ENCODE assay signal across 19 cellular contexts in the genomic region with DNA sequence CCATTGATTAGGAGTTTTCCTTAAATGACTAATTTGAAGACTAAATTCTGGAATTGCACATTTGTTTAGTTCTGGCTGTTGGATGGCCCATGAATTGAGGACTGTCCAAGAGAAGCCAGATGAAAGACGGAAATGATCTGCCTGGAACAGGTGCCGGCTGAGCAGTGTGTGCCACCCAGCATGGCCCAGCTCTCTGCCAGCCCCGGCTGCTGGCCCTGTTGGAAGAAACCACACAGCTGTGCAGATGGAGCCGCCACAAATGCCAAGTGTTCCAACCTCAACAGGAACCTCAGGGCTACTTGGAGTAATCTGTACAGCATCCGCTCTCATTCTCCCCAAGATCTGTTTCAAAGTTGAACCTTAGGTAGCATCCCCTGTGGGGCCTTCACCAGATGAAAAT.
DNase-seq lines count a peak whose midpoint lies in the region; ATAC-seq, FAIRE-seq and TF ChIP-seq lines count a peak whose summit lies in the region.
"Had no signal": no experiment of that assay in that cellular context is flagged by ENCODE, and none has a peak within 500 bp of the region (broad histone marks: within the 10 kb centered on the region; RNA-seq: fewer than 3 reads in every experiment).

No MANE protein-coding gene starts in this region.

- H3K36me3 ChIP-seq in gastrocnemius medialis (no peaks in the 10 kb centered on the region), testis (ENCODE audit: low read depth, missing control alignments) (no peaks in the 10 kb centered on the region), endodermal cell (ENCODE audit: control insufficient read depth, insufficient read depth, low read length) (no peaks in the 10 kb centered on the region)

- peaks cover 0 to 2% (median 0%) of the 10 kb centered on the region in 7 donors for H3K9me3 Mint-ChIP-seq in CD14-positive monocyte
- no peaks in the 10 kb centered on the region for H3K9me3 Mint-ChIP-seq in endodermal cell

- H3K27me3 Mint-ChIP-seq in CD14-positive monocyte (ENCODE audit: low read depth in 3 of 3), result peaks cover 0 to 3% (median 3%) of the 10 kb centered on the region in 3 donors
- H3K27me3 Mint-ChIP-seq in endodermal cell (ENCODE audit: insufficient read depth), result peaks cover 56% of the 10 kb centered on the region

- no peak for FAIRE-seq in GM12891 (lab: Jason Lieb, UNC)
- FAIRE-seq: kidney had no signal

- TF ChIP-seq POLR2A in gastrocnemius medialis (IDR thresholded peaks at IDR 0.05) (no peak), testis (IDR thresholded peaks at IDR 0.05) (no peak), GM12891 (IDR thresholded peaks at IDR 0.05; ENCODE audit: low read depth, low read length) (no peak)

- H3K27ac Mint-ChIP-seq in CD14-positive monocyte (peak overlapping the region; percentile 92 to 98 (median 97)), endodermal cell (no peak overlapping the region)
- H3K27ac Mint-ChIP-seq: H9 had no signal

- H3K36me3 Mint-ChIP-seq in CD14-positive monocyte (peaks cover 0 to 2% of the 10 kb centered on the region in 2 donors), endodermal cell (ENCODE audit: low read depth) (no peaks in the 10 kb centered on the region)

- H3K27me3 ChIP-seq in right cardiac atrium (ENCODE audit: control insufficient read depth, insufficient read depth) (no peaks in the 10 kb centered on the region), gastrocnemius medialis (no peaks in the 10 kb centered on the region), testis (no peaks in the 10 kb centered on the region), endodermal cell (ENCODE audit: control insufficient read depth, insufficient read depth, low read length, poor library complexity, severe bottlenecking) (peaks cover 37% of the 10 kb centered on the region)
- H3K27me3 ChIP-seq: dorsolateral prefrontal cortex had no signal

- H3K9me3 ChIP-seq in right cardiac atrium (ENCODE audit: control insufficient read depth, low read length) (no peaks in the 10 kb centered on the region), gastrocnemius medialis (no peaks in the 10 kb centered on the region), testis (no peaks in the 10 kb centered on the region), endodermal cell (ENCODE audit: control insufficient read depth, low read length) (no peaks in the 10 kb centered on the region)
- H3K9me3 ChIP-seq: mucosa of descending colon had no signal

- H3K9ac ChIP-seq in endodermal cell (ENCODE audit: extremely low read depth, low read length, poor library complexity, severe bottlenecking), result no peak overlapping the region

- H3K27ac ChIP-seq in right cardiac atrium (ENCODE audit: low read length) (peak overlapping the region; percentile 12), gastrocnemius medialis (peak overlapping the region; percentile 59 to 77 (median 64)), testis (peak overlapping the region in 1 of 2 donors; percentile 1), endodermal cell (ENCODE audit: low read depth, low read length) (no peak overlapping the region)
- H3K27ac ChIP-seq: hepatocyte, PC-9 had no signal

- peaks cover 21% of the 10 kb centered on the region for H3K4me1 ChIP-seq in right cardiac atrium (ENCODE audit: control insufficient read depth, insufficient read depth, low read length)
- H3K4me1 ChIP-seq in gastrocnemius medialis, result peaks cover 23 to 42% of the 10 kb centered on the region in 2 donors
- no peaks in the 10 kb centered on the region for H3K4me1 ChIP-seq in testis
- H3K4me1 ChIP-seq in endodermal cell (ENCODE audit: control insufficient read depth, insufficient read depth, low read length), result no peaks in the 10 kb centered on the region

- H3K4me1 Mint-ChIP-seq in CD14-positive monocyte, result peaks cover 68% of the 10 kb centered on the region
- H3K4me1 Mint-ChIP-seq in endodermal cell, result peaks cover 5% of the 10 kb centered on the region

- no peak for ATAC-seq in right cardiac atrium
- peak; percentile 51 to 55 for ATAC-seq in gastrocnemius medialis
- ATAC-seq: SK-N-SH treated with all-trans-retinoic acid at 6 μM for 48 hours had no signal

- intact Hi-C loops in CD14-positive monocyte (cut with micrococcal nuclease) (loop anchor here (5.0 kb wide), 1 partner anchor 190 kb away; no protein-coding TSS in a partner anchor), right cardiac atrium (cut with DNase I) (no loop called here), gastrocnemius medialis (cut with DNase I; ENCODE audit: low total_unique reads) (loop anchor here (5.0 kb wide), 1 partner anchor 225 kb away; no protein-coding TSS in a partner anchor), testis (cut with DNase I; ENCODE audit: low total_unique reads) (no loop called here)

- DNase-seq in CD14-positive monocyte (ENCODE audit: low spot score) (no peak), NCI-H524 (lab: John Stamatoyannopoulos, UW) (peak; percentile 50 to 75), right cardiac atrium (no peak), gastrocnemius medialis (peak; percentile 76 to 81), CD1c-positive myeloid dendritic cell (ENCODE audit: extremely low spot score) (no peak), testis (no peak), GM12891 (ENCODE audit: insufficient read length, low spot score) (no peak), endodermal cell (no peak)
- DNase-seq: activated CD4-positive, alpha-beta T cell treated with anti-CD3 and anti-CD28 coated beads, Interleukin-2, amount 50 U/mL, for 1 hour; activated naive CD4-positive, alpha-beta T cell treated with anti-CD3 and anti-CD28 coated beads, Interleukin-2, amount 50 U/mL, for 16 hours; activated T-cell treated with anti-CD3 and anti-CD28 coated beads for 4 hours; H9; kidney; PC-9; stimulated activated CD4-positive, alpha-beta T cell treated with anti-CD3 and anti-CD28 coated beads, Interleukin-15, amount 100 ng/mL, for 24 hours had no signal

- H3K4me3 ChIP-seq in right cardiac atrium (ENCODE audit: low read length) (no peak overlapping the region), gastrocnemius medialis (no peak overlapping the region), testis (no peak overlapping the region), endodermal cell (ENCODE audit: low read length) (no peak overlapping the region)
- H3K4me3 ChIP-seq: dorsolateral prefrontal cortex, hepatocyte, mucosa of descending colon, PC-9 had no signal

- peak overlapping the region in 1 of 2 donors; percentile 42 for H3K4me3 Mint-ChIP-seq in CD14-positive monocyte
- H3K4me3 Mint-ChIP-seq in endodermal cell, result no peak overlapping the region
- H3K4me3 Mint-ChIP-seq: H9 had no signal

- in situ Hi-C loops in gastrocnemius medialis (cut with MboI; ENCODE audit: low sequenced_read_pairs in 4 of 4), result loop anchor here in 1 of 4 donors (10.0 kb wide), 1 partner anchor 68 kb away; a partner anchor contains a TSS

- WGBS in right cardiac atrium, result 92% methylated on average over 5 of the region's 5 CpGs
- 75 to 86% methylated on average over 5 of the region's 5 CpGs for WGBS in testis, 2 donors
- WGBS in endodermal cell (ENCODE audit: insufficient coverage in 1 of 2, insufficient read length in 1 of 2), 2 experiments, result 80 to 93% methylated on average over 3 to 5 of the region's 5 CpGs

- TF ChIP-seq CTCF in CD14-positive monocyte (IDR thresholded peaks at IDR 0.05), result no peak
- no peak for TF ChIP-seq CTCF in gastrocnemius medialis (IDR thresholded peaks at IDR 0.05 in 4 of 5, conservative IDR thresholded peaks at IDR 0.05 in 1 of 5)
- no peak for TF ChIP-seq CTCF in testis (IDR thresholded peaks at IDR 0.05)
- TF ChIP-seq CTCF in endodermal cell (conservative IDR thresholded peaks at IDR 0.05), result no peak

TF ChIP-seq in GM12891, 5 proteins besides CTCF, POLR2A, EP300 and RAD21:
- TF ChIP-seq POU2F2 (IDR thresholded peaks at IDR 0.05; ENCODE audit: low read depth, low read length) (no peak), PAX5 (IDR thresholded peaks at IDR 0.05; ENCODE audit: insufficient read depth, low read length, severe bottlenecking) (no peak), SPI1 (IDR thresholded peaks at IDR 0.05; ENCODE audit: low read depth, low read length) (no peak), POLR2AphosphoS5 (IDR thresholded peaks at IDR 0.05; ENCODE audit: low read depth, low read length) (no peak), TAF1 (IDR thresholded peaks at IDR 0.05; ENCODE audit: low read depth, low read length) (no peak)

Comparison
In these comparisons a context has a peak if more than half of its experiments do, and no peak if none do; other contexts are left out.
1. DNase-seq: peak in NCI-H524 (2 of 2) and gastrocnemius medialis (2 of 2); none in CD14-positive monocyte (single experiment), right cardiac atrium (0 of 3), CD1c-positive myeloid dendritic cell (single experiment), testis (single experiment), GM12891 (single experiment) and endodermal cell (single experiment).
2. ATAC-seq: peak in gastrocnemius medialis (2 of 2); none in right cardiac atrium (0 of 2).
3. intact Hi-C loops: an anchor here in CD14-positive monocyte (5.0 kb wide) and gastrocnemius medialis (5.0 kb wide); none called in right cardiac atrium and testis.